In the genomic region with DNA sequence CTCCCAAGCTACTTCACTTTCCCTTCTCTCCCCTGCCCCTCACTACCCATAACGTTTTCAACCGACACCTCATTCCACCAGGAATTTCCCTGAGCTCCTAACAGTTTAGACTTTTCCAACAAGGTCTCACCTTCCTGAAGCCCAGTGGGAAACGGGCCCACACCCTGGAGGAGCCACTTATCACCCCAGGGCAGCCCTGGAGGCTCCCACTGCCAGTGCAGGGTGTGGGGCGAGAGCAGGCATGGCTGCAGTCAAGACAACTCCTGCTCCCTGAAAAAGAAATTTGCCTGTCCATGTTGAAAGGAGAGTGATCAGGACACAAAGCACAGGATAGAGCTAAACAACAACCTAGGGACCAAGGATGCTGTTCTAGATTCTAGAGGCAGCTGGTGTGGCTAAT, we compare ENCODE assay signal across 1 cellular context.
TF ChIP-seq lines count a peak whose summit lies in the region.

No MANE protein-coding gene starts in this region.

TF ChIP-seq in K562, 482 proteins besides CTCF, POLR2A, EP300 and RAD21:
- TF ChIP-seq BRD9 (IDR thresholded peaks at IDR 0.05; ENCODE audit: low read depth, partially characterized antibody) = no peak
- no peak for TF ChIP-seq ZNF561 (CRISPR knock-in tag; conservative IDR thresholded peaks at IDR 0.05)
- TF ChIP-seq, protein P1, sequence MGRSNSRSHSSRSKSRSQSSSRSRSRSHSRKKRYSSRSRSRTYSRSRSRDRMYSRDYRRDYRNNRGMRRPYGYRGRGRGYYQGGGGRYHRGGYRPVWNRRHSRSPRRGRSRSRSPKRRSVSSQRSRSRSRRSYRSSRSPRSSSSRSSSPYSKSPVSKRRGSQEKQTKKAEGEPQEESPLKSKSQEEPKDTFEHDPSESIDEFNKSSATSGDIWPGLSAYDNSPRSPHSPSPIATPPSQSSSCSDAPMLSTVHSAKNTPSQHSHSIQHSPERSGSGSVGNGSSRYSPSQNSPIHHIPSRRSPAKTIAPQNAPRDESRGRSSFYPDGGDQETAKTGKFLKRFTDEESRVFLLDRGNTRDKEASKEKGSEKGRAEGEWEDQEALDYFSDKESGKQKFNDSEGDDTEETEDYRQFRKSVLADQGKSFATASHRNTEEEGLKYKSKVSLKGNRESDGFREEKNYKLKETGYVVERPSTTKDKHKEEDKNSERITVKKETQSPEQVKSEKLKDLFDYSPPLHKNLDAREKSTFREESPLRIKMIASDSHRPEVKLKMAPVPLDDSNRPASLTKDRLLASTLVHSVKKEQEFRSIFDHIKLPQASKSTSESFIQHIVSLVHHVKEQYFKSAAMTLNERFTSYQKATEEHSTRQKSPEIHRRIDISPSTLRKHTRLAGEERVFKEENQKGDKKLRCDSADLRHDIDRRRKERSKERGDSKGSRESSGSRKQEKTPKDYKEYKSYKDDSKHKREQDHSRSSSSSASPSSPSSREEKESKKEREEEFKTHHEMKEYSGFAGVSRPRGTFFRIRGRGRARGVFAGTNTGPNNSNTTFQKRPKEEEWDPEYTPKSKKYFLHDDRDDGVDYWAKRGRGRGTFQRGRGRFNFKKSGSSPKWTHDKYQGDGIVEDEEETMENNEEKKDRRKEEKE (IDR thresholded peaks at IDR 0.05; ENCODE audit: borderline replicate concordance in 1 of 2, control insufficient read depth in 1 of 2, low read depth in 2 of 2, low read length in 1 of 2) = no peak
- no peak for TF ChIP-seq TFAM (CRISPR knock-in tag; conservative IDR thresholded peaks at IDR 0.05)
- TF ChIP-seq ZNF324 (CRISPR knock-in tag; IDR thresholded peaks at IDR 0.05) = no peak
- TF ChIP-seq ZNF140 (CRISPR knock-in tag; IDR thresholded peaks at IDR 0.05) = no peak
- no peak for TF ChIP-seq TCF7 (IDR thresholded peaks at IDR 0.05; ENCODE audit: borderline replicate concordance)
- TF ChIP-seq, protein P2, sequence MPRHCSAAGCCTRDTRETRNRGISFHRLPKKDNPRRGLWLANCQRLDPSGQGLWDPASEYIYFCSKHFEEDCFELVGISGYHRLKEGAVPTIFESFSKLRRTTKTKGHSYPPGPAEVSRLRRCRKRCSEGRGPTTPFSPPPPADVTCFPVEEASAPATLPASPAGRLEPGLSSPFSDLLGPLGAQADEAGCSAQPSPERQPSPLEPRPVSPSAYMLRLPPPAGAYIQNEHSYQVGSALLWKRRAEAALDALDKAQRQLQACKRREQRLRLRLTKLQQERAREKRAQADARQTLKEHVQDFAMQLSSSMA (CRISPR knock-in tag; IDR thresholded peaks at IDR 0.05) = no peak
- TF ChIP-seq ZSCAN32 (CRISPR knock-in tag; IDR thresholded peaks at IDR 0.05) = no peak
- no peak for TF ChIP-seq PML (IDR thresholded peaks at IDR 0.05; ENCODE audit: low read length)
